In genomic region chr2:134825716-134826115, GRCh38 we compare ENCODE assay signal across 10 cellular contexts. TPM values are rescaled to one million over a fixed set of nuclear protein-coding genes. Genes with fewer than 3 reads are reported as not detected.
"Had no signal": no experiment of that assay in that cellular context is flagged by ENCODE, and none has a peak within 500 bp of the region (broad histone marks: within the 10 kb centered on the region; RNA-seq: fewer than 3 reads in every experiment).

No MANE protein-coding gene starts in this region.

RNA-seq across cellular contexts. Expression of gene ACMSD, which starts 12.7 kb away (rescaled TPM):
- total RNA-seq: OCI-LY7, PC-3, PC-9, Right ventricle myocardium inferior, Right ventricle myocardium superior, RPMI7951, SJCRH30, SJSA1, SK-MEL-5 had no signal
- polyA plus RNA-seq: SK-N-SH had no signal
